In the genomic region with DNA sequence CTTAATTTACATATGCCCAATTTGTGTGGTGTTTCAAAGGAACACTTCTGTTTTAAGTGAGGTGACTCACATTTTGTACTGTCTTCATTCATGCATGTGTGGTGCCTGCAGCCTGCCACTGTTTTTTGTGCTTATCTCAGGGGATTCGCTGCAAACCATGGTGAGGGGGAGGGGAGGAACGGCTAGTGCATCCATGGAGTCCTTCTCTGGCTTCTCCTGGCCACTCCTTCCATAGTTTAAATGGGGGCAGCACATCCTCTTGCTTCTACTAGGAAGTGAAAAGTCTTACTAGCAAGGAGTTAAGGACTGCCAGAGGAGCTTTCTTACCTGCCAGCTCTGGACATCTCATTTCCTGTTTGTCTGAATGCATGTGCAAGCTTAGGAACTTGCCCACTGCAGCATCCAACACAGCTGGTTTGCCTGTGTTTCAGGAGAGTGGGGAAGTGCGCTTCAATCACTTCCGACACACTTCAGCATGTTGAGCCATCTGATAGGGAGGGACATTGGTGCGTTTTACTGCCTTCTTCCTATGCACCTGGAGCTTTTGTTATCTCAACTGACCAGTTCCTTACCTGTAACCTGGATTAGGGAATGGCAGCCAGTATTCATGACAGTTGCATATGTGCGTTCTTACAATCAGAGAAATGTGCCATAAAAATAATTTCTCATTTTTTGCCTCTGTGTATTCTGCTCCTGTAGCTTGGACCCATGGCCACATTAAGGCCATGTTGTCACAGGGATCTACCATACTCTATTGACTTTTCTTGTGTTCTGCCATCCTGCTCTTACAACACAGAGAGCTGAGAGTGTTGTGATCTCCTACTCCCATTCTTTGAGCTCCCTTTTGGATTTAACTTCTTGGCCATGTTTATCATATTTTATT, we compare ENCODE assay signal across 1 cellular context.
TF ChIP-seq lines count a peak whose summit lies in the region.

No MANE protein-coding gene starts in this region.

TF ChIP-seq in K562, 482 proteins besides CTCF, POLR2A, EP300 and RAD21 (continued from another document and continues in another):
- TF ChIP-seq TFE3 (CRISPR knock-in tag; IDR thresholded peaks at IDR 0.05) (no peak), ZNF280A (IDR thresholded peaks at IDR 0.05; ENCODE audit: low read depth, partially characterized antibody) (no peak), CBX5 (IDR thresholded peaks at IDR 0.05; ENCODE audit: borderline replicate concordance, low read depth) (no peak), NRF1 (conservative IDR thresholded peaks at IDR 0.05 in 1 of 2, IDR thresholded peaks at IDR 0.05 in 1 of 2) (no peak), ZNF23 (CRISPR knock-in tag; IDR thresholded peaks at IDR 0.05) (no peak), ADNP (tag; IDR thresholded peaks at IDR 0.05) (no peak), IRF9 (tag; IDR thresholded peaks at IDR 0.05) (no peak), FUS (optimal IDR thresholded peaks at IDR 0.05; ENCODE audit: low read depth, low read length) (no peak), ZHX1 (conservative IDR thresholded peaks at IDR 0.05; ENCODE audit: low read length) (no peak), RBM25 (IDR thresholded peaks at IDR 0.05; ENCODE audit: low read depth, low read length, severe bottlenecking) (no peak), HDAC2 (IDR thresholded peaks at IDR 0.05) (peak; percentile 58; the same call in 1 of the 2 replicates), MYC (IDR thresholded peaks at IDR 0.05; ENCODE audit: low read depth, low read length) (peak; percentile 46; the same call in 1 of the 2 replicates), MYC (CRISPR knock-in tag; IDR thresholded peaks at IDR 0.05; ENCODE audit: borderline replicate concordance, low read depth) (no peak), CHCHD3 (CRISPR knock-in tag; IDR thresholded peaks at IDR 0.05) (no peak), ZNF3 (CRISPR knock-in tag; IDR thresholded peaks at IDR 0.05) (no peak), AFF1 (IDR thresholded peaks at IDR 0.05; ENCODE audit: low read depth in 1 of 2, partially characterized antibody in 2 of 2) (no peak), VEZF1 (CRISPR knock-in tag; IDR thresholded peaks at IDR 0.05) (no peak), ZBTB9 (CRISPR knock-in tag; IDR thresholded peaks at IDR 0.05) (no peak), ZNF445 (CRISPR knock-in tag; IDR thresholded peaks at IDR 0.05; ENCODE audit: low read depth) (no peak), SUPT5H (IDR thresholded peaks at IDR 0.05) (no peak), CEBPZ (IDR thresholded peaks at IDR 0.05; ENCODE audit: borderline replicate concordance, low read depth, low read length) (no peak)
- TF ChIP-seq, protein P1, sequence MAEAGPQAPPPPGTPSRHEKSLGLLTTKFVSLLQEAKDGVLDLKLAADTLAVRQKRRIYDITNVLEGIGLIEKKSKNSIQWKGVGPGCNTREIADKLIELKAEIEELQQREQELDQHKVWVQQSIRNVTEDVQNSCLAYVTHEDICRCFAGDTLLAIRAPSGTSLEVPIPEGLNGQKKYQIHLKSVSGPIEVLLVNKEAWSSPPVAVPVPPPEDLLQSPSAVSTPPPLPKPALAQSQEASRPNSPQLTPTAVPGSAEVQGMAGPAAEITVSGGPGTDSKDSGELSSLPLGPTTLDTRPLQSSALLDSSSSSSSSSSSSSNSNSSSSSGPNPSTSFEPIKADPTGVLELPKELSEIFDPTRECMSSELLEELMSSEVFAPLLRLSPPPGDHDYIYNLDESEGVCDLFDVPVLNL (CRISPR knock-in tag; IDR thresholded peaks at IDR 0.05; ENCODE audit: low read depth), result no peak
- TF ChIP-seq, protein P2, sequence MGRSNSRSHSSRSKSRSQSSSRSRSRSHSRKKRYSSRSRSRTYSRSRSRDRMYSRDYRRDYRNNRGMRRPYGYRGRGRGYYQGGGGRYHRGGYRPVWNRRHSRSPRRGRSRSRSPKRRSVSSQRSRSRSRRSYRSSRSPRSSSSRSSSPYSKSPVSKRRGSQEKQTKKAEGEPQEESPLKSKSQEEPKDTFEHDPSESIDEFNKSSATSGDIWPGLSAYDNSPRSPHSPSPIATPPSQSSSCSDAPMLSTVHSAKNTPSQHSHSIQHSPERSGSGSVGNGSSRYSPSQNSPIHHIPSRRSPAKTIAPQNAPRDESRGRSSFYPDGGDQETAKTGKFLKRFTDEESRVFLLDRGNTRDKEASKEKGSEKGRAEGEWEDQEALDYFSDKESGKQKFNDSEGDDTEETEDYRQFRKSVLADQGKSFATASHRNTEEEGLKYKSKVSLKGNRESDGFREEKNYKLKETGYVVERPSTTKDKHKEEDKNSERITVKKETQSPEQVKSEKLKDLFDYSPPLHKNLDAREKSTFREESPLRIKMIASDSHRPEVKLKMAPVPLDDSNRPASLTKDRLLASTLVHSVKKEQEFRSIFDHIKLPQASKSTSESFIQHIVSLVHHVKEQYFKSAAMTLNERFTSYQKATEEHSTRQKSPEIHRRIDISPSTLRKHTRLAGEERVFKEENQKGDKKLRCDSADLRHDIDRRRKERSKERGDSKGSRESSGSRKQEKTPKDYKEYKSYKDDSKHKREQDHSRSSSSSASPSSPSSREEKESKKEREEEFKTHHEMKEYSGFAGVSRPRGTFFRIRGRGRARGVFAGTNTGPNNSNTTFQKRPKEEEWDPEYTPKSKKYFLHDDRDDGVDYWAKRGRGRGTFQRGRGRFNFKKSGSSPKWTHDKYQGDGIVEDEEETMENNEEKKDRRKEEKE (IDR thresholded peaks at IDR 0.05; ENCODE audit: borderline replicate concordance in 1 of 2, control insufficient read depth in 1 of 2, low read depth in 2 of 2, low read length in 1 of 2), result no peak
